ENCODE assay signal across 26 cellular contexts in the genomic region with DNA sequence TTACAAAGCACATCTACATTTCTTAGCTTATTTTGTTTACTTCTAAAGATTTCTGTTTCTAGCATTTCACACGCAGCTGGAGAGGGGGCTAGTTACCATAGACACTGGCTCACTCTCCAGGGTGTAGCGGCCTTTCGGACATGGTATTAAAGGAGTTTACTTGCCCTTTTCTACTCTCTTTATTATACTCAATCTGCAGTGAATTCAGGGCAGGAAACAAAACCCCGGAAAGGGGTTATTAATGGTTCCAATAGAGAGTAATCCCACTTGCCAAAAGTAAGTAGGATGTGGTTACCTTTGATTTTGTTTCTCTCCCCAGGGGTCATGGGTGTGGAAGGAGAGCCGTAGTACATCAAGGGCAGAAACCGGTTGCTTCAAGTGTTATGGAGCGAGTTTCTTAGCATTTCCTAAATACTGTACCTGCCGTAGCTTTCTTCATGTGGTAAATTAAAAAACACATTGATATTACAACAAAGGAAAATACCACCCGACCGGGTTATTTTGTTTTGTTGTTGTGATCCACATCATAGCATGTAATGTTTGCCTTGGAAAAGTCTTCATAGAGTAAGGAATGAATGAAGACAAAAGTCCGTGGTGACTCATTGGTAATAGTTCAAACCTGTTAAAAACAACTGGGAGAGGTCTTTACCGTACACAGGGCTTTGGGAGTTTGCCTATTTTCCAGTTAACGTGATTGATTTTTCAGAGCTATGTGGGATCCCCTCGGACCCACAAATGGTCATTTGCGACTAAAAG.
A peak's percentile ranks its signal among the peaks of the same experiment; 100 is the strongest.
DNase-seq lines count a peak whose midpoint lies in the region; ATAC-seq, FAIRE-seq and TF ChIP-seq lines count a peak whose summit lies in the region.
"Had no signal": no experiment of that assay in that cellular context is flagged by ENCODE, and none has a peak within 500 bp of the region (broad histone marks: within the 10 kb centered on the region; RNA-seq: fewer than 3 reads in every experiment).

No MANE protein-coding gene starts in this region.

- H3K4me3 ChIP-seq in bronchial epithelial cell (ENCODE audit: low read depth, low read length): no peak overlapping the region

- H3K4me1 Mint-ChIP-seq in activated T-helper 1 cell treated with anti-CD3 and anti-CD28 coated beads, Interleukin-12 subunit alpha, Interleukin-12 subunit beta, Interleukin-2, Interleukin-4 antibody, amounts not matched to agents 30 ng/mL and 10 ng/mL and 1 ng/mL, durations not matched to agents 14 hours and 24 hours and 36 hours (ENCODE audit: low read depth): no peaks in the 10 kb centered on the region

- no peak for TF ChIP-seq POLR2A in H54 (IDR thresholded peaks at IDR 0.05; ENCODE audit: low read depth, low read length)

- peak; percentile 43 for FAIRE-seq in H54 (lab: Jason Lieb, UNC)
- FAIRE-seq in bronchial epithelial cell (lab: Jason Lieb, UNC): no peak

- no peaks in the 10 kb centered on the region for H3K36me3 Mint-ChIP-seq in activated T-helper 1 cell treated with anti-CD3 and anti-CD28 coated beads, Interleukin-12 subunit alpha, Interleukin-12 subunit beta, Interleukin-2, Interleukin-4 antibody, amounts not matched to agents 30 ng/mL and 10 ng/mL and 1 ng/mL, durations not matched to agents 14 hours and 24 hours and 36 hours (ENCODE audit: low read depth)
- H3K36me3 Mint-ChIP-seq: activated CD4-positive, alpha-beta memory T cell treated with anti-CD3 and anti-CD28 coated beads for 36 hours had no signal

- no peaks in the 10 kb centered on the region for H3K27me3 ChIP-seq in bronchial epithelial cell (ENCODE audit: control insufficient read depth, insufficient read depth, low read length)

- no peaks in the 10 kb centered on the region for H3K36me3 ChIP-seq in bronchial epithelial cell (ENCODE audit: control insufficient read depth, insufficient read depth, low read length)

- no peak overlapping the region for H3K4me3 Mint-ChIP-seq in activated T-helper 1 cell treated with anti-CD3 and anti-CD28 coated beads, Interleukin-12 subunit alpha, Interleukin-12 subunit beta, Interleukin-2, Interleukin-4 antibody, amounts not matched to agents 30 ng/mL and 10 ng/mL and 1 ng/mL, durations not matched to agents 14 hours and 24 hours and 36 hours
- H3K4me3 Mint-ChIP-seq: activated CD4-positive, alpha-beta memory T cell treated with anti-CD3 and anti-CD28 coated beads for 36 hours; nephron progenitor cell; T-helper 2 cell treated with Interferon-gamma antibody and Interleukin-4, amounts not matched to agents 5 μg/mL and 100 μg/mL, for 36 hours had no signal

- no peak for TF ChIP-seq CTCF in bronchial epithelial cell (IDR thresholded peaks at IDR 0.05; ENCODE audit: insufficient read depth, low read length, severe bottlenecking)

- DNase-seq in A172 (ENCODE audit: low spot score): peak; percentile 59
- no peak for DNase-seq in H54 (ENCODE audit: insufficient read length, low spot score)
- DNase-seq in NCI-H748 (lab: John Stamatoyannopoulos, UW; ENCODE audit: unreplicated experiment): peak; percentile 86
- peak; percentile 69 for DNase-seq in bronchial epithelial cell (ENCODE audit: low read depth)
- no peak for DNase-seq in OCI-M2 (lab: John Stamatoyannopoulos, UW; ENCODE audit: unreplicated experiment)
- no peak for DNase-seq in stimulated activated CD8-positive, alpha-beta memory T cell treated with anti-CD3 and anti-CD28 coated beads, Interleukin-4, amount 100 ng/mL, for 48 hours
- DNase-seq in activated T-helper 1 cell treated with anti-CD3 and anti-CD28 coated beads, Interleukin-12 subunit alpha, Interleukin-12 subunit beta, Interleukin-2, Interleukin-4 antibody, amounts not matched to agents 30 ng/mL and 10 ng/mL and 1 ng/mL, durations not matched to agents 14 hours and 24 hours and 36 hours (ENCODE audit: low spot score): no peak
- DNase-seq: ACHN; activated CD4-positive, alpha-beta memory T cell treated with anti-CD3 and anti-CD28 coated beads for 36 hours; activated CD4-positive, CD25-positive, alpha-beta regulatory T cell; activated gamma-delta T cell treated with Interleukin-2 at 50 U/mL for 16 hours; activated T-cell treated with anti-CD3 and anti-CD28 coated beads for 4 hours; amniotic stem cell; effector CD4-positive, alpha-beta T cell; GOT3; KBM-7; NCI-H2171; NCI-H82; nephron progenitor cell; stimulated activated CD4-positive, alpha-beta T cell treated with anti-CD3 and anti-CD28 coated beads, Interleukin-1b, Interleukin-23, amount 100 ng/mL, for 48 hours; stimulated activated naive CD4-positive, alpha-beta T cell had no signal

- H3K9me3 Mint-ChIP-seq in activated T-helper 1 cell treated with anti-CD3 and anti-CD28 coated beads, Interleukin-12 subunit alpha, Interleukin-12 subunit beta, Interleukin-2, Interleukin-4 antibody, amounts not matched to agents 30 ng/mL and 10 ng/mL and 1 ng/mL, durations not matched to agents 14 hours and 24 hours and 36 hours: no peaks in the 10 kb centered on the region
- H3K9me3 Mint-ChIP-seq: activated CD4-positive, alpha-beta memory T cell treated with anti-CD3 and anti-CD28 coated beads for 36 hours; T-helper 2 cell treated with Interferon-gamma antibody and Interleukin-4, amounts not matched to agents 5 μg/mL and 100 μg/mL, for 36 hours had no signal

- no peak for ATAC-seq in GM18858 (IDR thresholded peaks at IDR 0.05; ENCODE audit: unreplicated experiment)
- ATAC-seq: left lobe of liver, Panc1 had no signal

- intact Hi-C loops in activated T-helper 1 cell treated with anti-CD3 and anti-CD28 coated beads, Interleukin-12 subunit alpha, Interleukin-12 subunit beta, Interleukin-2, Interleukin-4 antibody, amounts not matched to agents 30 ng/mL and 10 ng/mL and 1 ng/mL, durations not matched to agents 14 hours and 24 hours and 36 hours (cut with micrococcal nuclease): no loop called here

- peaks cover 14% of the 10 kb centered on the region for H3K27me3 Mint-ChIP-seq in activated T-helper 1 cell treated with anti-CD3 and anti-CD28 coated beads, Interleukin-12 subunit alpha, Interleukin-12 subunit beta, Interleukin-2, Interleukin-4 antibody, amounts not matched to agents 30 ng/mL and 10 ng/mL and 1 ng/mL, durations not matched to agents 14 hours and 24 hours and 36 hours (ENCODE audit: insufficient read depth)

- no peak overlapping the region for H3K27ac Mint-ChIP-seq in activated T-helper 1 cell treated with anti-CD3 and anti-CD28 coated beads, Interleukin-12 subunit alpha, Interleukin-12 subunit beta, Interleukin-2, Interleukin-4 antibody, amounts not matched to agents 30 ng/mL and 10 ng/mL and 1 ng/mL, durations not matched to agents 14 hours and 24 hours and 36 hours
- H3K27ac Mint-ChIP-seq: activated CD4-positive, alpha-beta memory T cell treated with anti-CD3 and anti-CD28 coated beads for 36 hours; progenitor cell of endocrine pancreas; T-helper 2 cell treated with Interferon-gamma antibody and Interleukin-4, amounts not matched to agents 5 μg/mL and 100 μg/mL, for 36 hours had no signal

Comparison
In these comparisons a context has a peak if more than half of its experiments do, and no peak if none do; other contexts are left out.
1. DNase-seq: peak in A172 (single experiment), NCI-H748 (single experiment) and bronchial epithelial cell (single experiment); none in H54 (single experiment), OCI-M2 (single experiment), stimulated activated CD8-positive, alpha-beta memory T cell treated with anti-CD3 and anti-CD28 coated beads, Interleukin-4, amount 100 ng/mL, for 48 hours (single experiment) and activated T-helper 1 cell treated with anti-CD3 and anti-CD28 coated beads, Interleukin-12 subunit alpha, Interleukin-12 subunit beta, Interleukin-2, Interleukin-4 antibody, amounts not matched to agents 30 ng/mL and 10 ng/mL and 1 ng/mL, durations not matched to agents 14 hours and 24 hours and 36 hours (single experiment).